26 cellular contexts compared by ENCODE assay signal in genomic region chr12:65420941-65421340, GRCh38.
DNase-seq lines count a peak whose midpoint lies in the region; TF ChIP-seq lines count a peak whose summit lies in the region.
"Had no signal": no experiment of that assay in that cellular context is flagged by ENCODE, and none has a peak within 500 bp of the region (broad histone marks: within the 10 kb centered on the region; RNA-seq: fewer than 3 reads in every experiment).

No MANE protein-coding gene starts in this region.

- H3K36me3 ChIP-seq in kidney epithelial cell (ENCODE audit: control insufficient read depth, insufficient read depth, low read length), result no peaks in the 10 kb centered on the region
- H3K36me3 ChIP-seq: BLaER1 treated with 17β-estradiol and CSF1 and Interleukin-3, amounts not matched to agents 10 nM and 100 nM; Peyer's patch; SJCRH30 had no signal

- no peaks in the 10 kb centered on the region for H3K27me3 ChIP-seq in kidney epithelial cell (ENCODE audit: control insufficient read depth, insufficient read depth, low read length)
- H3K27me3 ChIP-seq: BLaER1 treated with 17β-estradiol and CSF1 and Interleukin-3, amounts not matched to agents 10 nM and 100 nM; Peyer's patch; SJCRH30 had no signal

- DNase-seq in Caki2 (ENCODE audit: low read depth), result peak; percentile 94
- peak; percentile 61 for DNase-seq in M059J (ENCODE audit: low read depth)
- peak; percentile 40 for DNase-seq in RPMI7951 (ENCODE audit: low read depth)
- peak; percentile 35 for DNase-seq in kidney epithelial cell (ENCODE audit: low read depth)
- DNase-seq in NCI-H524 treated with DMSO at 0.1 percent for 48 hours (lab: John Stamatoyannopoulos, UW), result no peak
- no peak for DNase-seq in epidermal melanocyte (ENCODE audit: insufficient read length, low spot score)
- no peak for DNase-seq in COLO668 (lab: John Stamatoyannopoulos, UW; ENCODE audit: unreplicated experiment)
- DNase-seq in activated gamma-delta T cell treated with Interleukin-2 at 50 U/mL for 16 hours, result no peak
- DNase-seq: AML-193; Caco-2; CD4-positive, alpha-beta memory T cell; DMS 273 treated with DMSO at 0.1 percent for 48 hours; DMS79; NCI-H1048; NCI-H1417; NCI-H1694; NCI-H2029 treated with DMSO at 0.1 percent for 48 hours; NCI-H226; NCI-H510A; NCI-H774; NK-92 treated with Interleukin-12 subunit alpha and Interleukin-12 subunit beta, amount 100 ng/mL, for 24 hours; OCI-M1; Peyer's patch; SJCRH30; T-cell had no signal

- TF ChIP-seq CTCF in kidney epithelial cell (IDR thresholded peaks at IDR 0.05; ENCODE audit: insufficient read depth, low read length, poor library complexity, severe bottlenecking), result no peak

- no peak overlapping the region for H3K4me3 ChIP-seq in kidney epithelial cell (ENCODE audit: low read depth, low read length)
- H3K4me3 ChIP-seq: BLaER1 treated with 17β-estradiol and CSF1 and Interleukin-3, amounts not matched to agents 10 nM and 100 nM; Peyer's patch; SJCRH30 had no signal

- in situ Hi-C loops in Caki2 (cut with HindIII; ENCODE audit: low pct_unique_long_range_greater_than_20kb, low sequenced_read_pairs), result no loop called here

Comparison
In these comparisons a context has a peak if more than half of its experiments do, and no peak if none do; other contexts are left out.
1. DNase-seq: peak in Caki2 (single experiment), M059J (single experiment), RPMI7951 (single experiment) and kidney epithelial cell (single experiment); none in NCI-H524 treated with DMSO at 0.1 percent for 48 hours (single experiment), epidermal melanocyte (single experiment), COLO668 (single experiment) and activated gamma-delta T cell treated with Interleukin-2 at 50 U/mL for 16 hours (single experiment).